8 cellular contexts compared by ENCODE assay signal in genomic region chr2:96325884-96326255, GRCh38.
A peak's percentile ranks its signal among the peaks of the same experiment; 100 is the strongest.
DNase-seq lines count a peak whose midpoint lies in the region; ATAC-seq, FAIRE-seq and TF ChIP-seq lines count a peak whose summit lies in the region.

No MANE protein-coding gene starts in this region.

- peak; percentile 38 for DNase-seq in T-helper 9 cell
- DNase-seq in effector CD4-positive, alpha-beta T cell = peak; percentile 28
- peak; percentile 44 for DNase-seq in retina
- no peak for DNase-seq in foreskin melanocyte
- no peak for DNase-seq in globus pallidus (ENCODE audit: low spot score)
- no peak for DNase-seq in H54 (ENCODE audit: insufficient read length, low spot score)

- FAIRE-seq in H54 (lab: Jason Lieb, UNC) = no peak

- no peak for ATAC-seq in GM21526 (IDR thresholded peaks at IDR 0.05; ENCODE audit: low FRiP score, unreplicated experiment)

- TF ChIP-seq POLR2A in GM19193 (IDR thresholded peaks at IDR 0.05; ENCODE audit: extremely low read depth, insufficient read depth, insufficient read length) (peak; percentile 45), H54 (IDR thresholded peaks at IDR 0.05; ENCODE audit: low read depth, low read length) (no peak)

Comparison
In these comparisons a context has a peak if more than half of its experiments do, and no peak if none do; other contexts are left out.
1. DNase-seq: peak in T-helper 9 cell (single experiment), effector CD4-positive, alpha-beta T cell (single experiment) and retina (single experiment); none in foreskin melanocyte (single experiment), globus pallidus (single experiment) and H54 (single experiment).